In genomic region chr3:7589526-7589925, GRCh38 we compare ENCODE assay signal across 24 cellular contexts.
"Had no signal": no experiment of that assay in that cellular context is flagged by ENCODE, and none has a peak within 500 bp of the region (broad histone marks: within the 10 kb centered on the region; RNA-seq: fewer than 3 reads in every experiment).

No MANE protein-coding gene starts in this region.

- H3K36me3 ChIP-seq: stomach, suprapubic skin, thoracic aorta, thyroid gland, tibial artery, tibial nerve, transverse colon, upper lobe of left lung, upper lobe of right lung, uterus, vagina had no signal

- H3K9me3 ChIP-seq: stomach, suprapubic skin, testis, thoracic aorta, thyroid gland, tibial artery, tibial nerve, transverse colon, upper lobe of left lung, upper lobe of right lung, uterus, vagina had no signal

- H3K27ac ChIP-seq: stomach, suprapubic skin, testis, thoracic aorta, thyroid gland, tibial artery, tibial nerve, transverse colon, upper lobe of left lung, upper lobe of right lung, uterus, vagina had no signal

- H3K27me3 ChIP-seq: stomach, suprapubic skin, testis, thyroid gland, tibial artery, tibial nerve, transverse colon, upper lobe of left lung, upper lobe of right lung, uterus, vagina had no signal

- DNase-seq: stimulated activated CD4-positive, alpha-beta T cell treated with anti-CD3 and anti-CD28 coated beads, Interleukin-2, amount 100 ng/mL, for 48 hours; stimulated activated CD4-positive, alpha-beta T cell treated with anti-CD3 and anti-CD28 coated beads, Interleukin-4, amount 100 ng/mL, for 1 hour; stimulated activated CD4-positive, alpha-beta T cell treated with anti-CD3 and anti-CD28 coated beads, Interleukin-4, amount 100 ng/mL, for 24 hours; stimulated activated CD4-positive, alpha-beta T cell treated with anti-CD3 and anti-CD28 coated beads, Interleukin-4, amount 100 ng/mL, for 4 hours; stimulated activated CD8-positive, alpha-beta memory T cell treated with anti-CD3 and anti-CD28 coated beads, Interleukin-4, amount 100 ng/mL, for 48 hours; stimulated activated naive B cell treated with anti-CD40 and anti-IgM and Interleukin-4, amounts not matched to agents 10 μg/mL and 1 μg/mL and 100 μg/mL, for 72 hours; stimulated activated naive CD4-positive, alpha-beta T cell; stimulated activated naive CD4-positive, alpha-beta T cell treated with Interleukin-2 at 50 U/mL for 16 hours; stimulated activated naive CD8-positive, alpha-beta T cell treated with anti-CD3 and anti-CD28 coated beads, Interleukin-15, amount 100 ng/mL, for 72 hours; stimulated activated naive CD8-positive, alpha-beta T cell treated with anti-CD3 and anti-CD28 coated beads, Interleukin-15, Interleukin-2, amounts not matched to agents 100 U/mL and 50 U/mL, for 24 hours; stomach; substantia nigra; testis; thyroid gland; tibial artery; transverse colon; trophoblast cell; upper lobe of left lung; upper lobe of right lung; uterus had no signal

- H3K4me3 ChIP-seq: stomach, suprapubic skin, testis, thoracic aorta, thyroid gland, tibial artery, tibial nerve, transverse colon, upper lobe of left lung, upper lobe of right lung, uterus, vagina had no signal
